Comparison of ENCODE assay signal across 1 cellular context in the genomic region with DNA sequence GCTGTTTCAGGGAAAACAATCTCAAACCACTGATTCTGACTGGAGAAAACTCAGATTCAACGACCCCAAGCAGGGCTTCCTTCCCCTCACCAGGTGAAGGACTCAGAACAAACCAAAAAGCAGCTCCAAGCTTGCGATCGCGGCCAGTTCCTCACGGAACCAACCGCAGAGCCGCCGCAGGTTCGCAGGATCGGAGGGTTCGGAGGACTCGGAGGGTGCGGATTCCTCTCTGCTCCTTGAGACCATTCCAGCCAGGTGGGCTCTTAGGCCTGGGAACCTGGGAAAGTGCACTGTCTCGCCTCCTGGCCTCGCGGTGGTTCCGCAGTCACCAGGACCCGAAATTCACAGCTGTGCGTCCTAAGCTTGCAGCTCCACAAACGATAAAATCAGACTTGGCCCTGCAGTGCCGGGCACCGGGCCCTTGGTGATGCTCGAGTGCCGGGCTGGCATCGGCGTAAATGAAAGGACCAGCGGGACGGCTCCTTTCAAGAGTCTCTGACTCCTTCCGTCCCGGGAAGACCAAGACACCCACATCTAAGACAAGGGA.
TF ChIP-seq lines count a peak whose summit lies in the region.

No MANE protein-coding gene starts in this region.

TF ChIP-seq in K562, 482 proteins besides CTCF, POLR2A, EP300 and RAD21 (continued from another document and continues in another):
- TF ChIP-seq, protein P1, sequence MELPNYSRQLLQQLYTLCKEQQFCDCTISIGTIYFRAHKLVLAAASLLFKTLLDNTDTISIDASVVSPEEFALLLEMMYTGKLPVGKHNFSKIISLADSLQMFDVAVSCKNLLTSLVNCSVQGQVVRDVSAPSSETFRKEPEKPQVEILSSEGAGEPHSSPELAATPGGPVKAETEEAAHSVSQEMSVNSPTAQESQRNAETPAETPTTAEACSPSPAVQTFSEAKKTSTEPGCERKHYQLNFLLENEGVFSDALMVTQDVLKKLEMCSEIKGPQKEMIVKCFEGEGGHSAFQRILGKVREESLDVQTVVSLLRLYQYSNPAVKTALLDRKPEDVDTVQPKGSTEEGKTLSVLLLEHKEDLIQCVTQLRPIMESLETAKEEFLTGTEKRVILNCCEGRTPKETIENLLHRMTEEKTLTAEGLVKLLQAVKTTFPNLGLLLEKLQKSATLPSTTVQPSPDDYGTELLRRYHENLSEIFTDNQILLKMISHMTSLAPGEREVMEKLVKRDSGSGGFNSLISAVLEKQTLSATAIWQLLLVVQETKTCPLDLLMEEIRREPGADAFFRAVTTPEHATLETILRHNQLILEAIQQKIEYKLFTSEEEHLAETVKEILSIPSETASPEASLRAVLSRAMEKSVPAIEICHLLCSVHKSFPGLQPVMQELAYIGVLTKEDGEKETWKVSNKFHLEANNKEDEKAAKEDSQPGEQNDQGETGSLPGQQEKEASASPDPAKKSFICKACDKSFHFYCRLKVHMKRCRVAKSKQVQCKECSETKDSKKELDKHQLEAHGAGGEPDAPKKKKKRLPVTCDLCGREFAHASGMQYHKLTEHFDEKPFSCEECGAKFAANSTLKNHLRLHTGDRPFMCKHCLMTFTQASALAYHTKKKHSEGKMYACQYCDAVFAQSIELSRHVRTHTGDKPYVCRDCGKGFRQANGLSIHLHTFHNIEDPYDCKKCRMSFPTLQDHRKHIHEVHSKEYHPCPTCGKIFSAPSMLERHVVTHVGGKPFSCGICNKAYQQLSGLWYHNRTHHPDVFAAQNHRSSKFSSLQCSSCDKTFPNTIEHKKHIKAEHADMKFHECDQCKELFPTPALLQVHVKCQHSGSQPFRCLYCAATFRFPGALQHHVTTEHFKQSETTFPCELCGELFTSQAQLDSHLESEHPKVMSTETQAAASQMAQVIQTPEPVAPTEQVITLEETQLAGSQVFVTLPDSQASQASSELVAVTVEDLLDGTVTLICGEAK (IDR thresholded peaks at IDR 0.05) = peak; percentile 62; the same call in 1 of the 2 replicates
- TF ChIP-seq, protein P1 (CRISPR knock-in tag; IDR thresholded peaks at IDR 0.05) = no peak
- no peak for TF ChIP-seq BCOR (IDR thresholded peaks at IDR 0.05)
- TF ChIP-seq MCM3 (IDR thresholded peaks at IDR 0.05) = no peak
- TF ChIP-seq MCM2 (IDR thresholded peaks at IDR 0.05; ENCODE audit: low read depth) = no peak
- TF ChIP-seq ASH1L (IDR thresholded peaks at IDR 0.05; ENCODE audit: borderline replicate concordance, low read depth, partially characterized antibody) = no peak
- TF ChIP-seq PHF21A (IDR thresholded peaks at IDR 0.05; ENCODE audit: borderline replicate concordance, low read depth) = no peak
- TF ChIP-seq ZNF253 (CRISPR knock-in tag; conservative IDR thresholded peaks at IDR 0.05) = no peak
- no peak; the same call in 1 of the 2 replicates for TF ChIP-seq SMC3 (conservative IDR thresholded peaks at IDR 0.05; ENCODE audit: insufficient read depth, low read depth, low read length)
- TF ChIP-seq ZNF384 (IDR thresholded peaks at IDR 0.05; ENCODE audit: low read depth, low read length) = no peak
- TF ChIP-seq KLF13 (tag; IDR thresholded peaks at IDR 0.05; ENCODE audit: borderline replicate concordance, low read depth) = no peak
- no peak for TF ChIP-seq TAF15 (IDR thresholded peaks at IDR 0.05; ENCODE audit: low read depth, low read length)
- TF ChIP-seq, protein P2, sequence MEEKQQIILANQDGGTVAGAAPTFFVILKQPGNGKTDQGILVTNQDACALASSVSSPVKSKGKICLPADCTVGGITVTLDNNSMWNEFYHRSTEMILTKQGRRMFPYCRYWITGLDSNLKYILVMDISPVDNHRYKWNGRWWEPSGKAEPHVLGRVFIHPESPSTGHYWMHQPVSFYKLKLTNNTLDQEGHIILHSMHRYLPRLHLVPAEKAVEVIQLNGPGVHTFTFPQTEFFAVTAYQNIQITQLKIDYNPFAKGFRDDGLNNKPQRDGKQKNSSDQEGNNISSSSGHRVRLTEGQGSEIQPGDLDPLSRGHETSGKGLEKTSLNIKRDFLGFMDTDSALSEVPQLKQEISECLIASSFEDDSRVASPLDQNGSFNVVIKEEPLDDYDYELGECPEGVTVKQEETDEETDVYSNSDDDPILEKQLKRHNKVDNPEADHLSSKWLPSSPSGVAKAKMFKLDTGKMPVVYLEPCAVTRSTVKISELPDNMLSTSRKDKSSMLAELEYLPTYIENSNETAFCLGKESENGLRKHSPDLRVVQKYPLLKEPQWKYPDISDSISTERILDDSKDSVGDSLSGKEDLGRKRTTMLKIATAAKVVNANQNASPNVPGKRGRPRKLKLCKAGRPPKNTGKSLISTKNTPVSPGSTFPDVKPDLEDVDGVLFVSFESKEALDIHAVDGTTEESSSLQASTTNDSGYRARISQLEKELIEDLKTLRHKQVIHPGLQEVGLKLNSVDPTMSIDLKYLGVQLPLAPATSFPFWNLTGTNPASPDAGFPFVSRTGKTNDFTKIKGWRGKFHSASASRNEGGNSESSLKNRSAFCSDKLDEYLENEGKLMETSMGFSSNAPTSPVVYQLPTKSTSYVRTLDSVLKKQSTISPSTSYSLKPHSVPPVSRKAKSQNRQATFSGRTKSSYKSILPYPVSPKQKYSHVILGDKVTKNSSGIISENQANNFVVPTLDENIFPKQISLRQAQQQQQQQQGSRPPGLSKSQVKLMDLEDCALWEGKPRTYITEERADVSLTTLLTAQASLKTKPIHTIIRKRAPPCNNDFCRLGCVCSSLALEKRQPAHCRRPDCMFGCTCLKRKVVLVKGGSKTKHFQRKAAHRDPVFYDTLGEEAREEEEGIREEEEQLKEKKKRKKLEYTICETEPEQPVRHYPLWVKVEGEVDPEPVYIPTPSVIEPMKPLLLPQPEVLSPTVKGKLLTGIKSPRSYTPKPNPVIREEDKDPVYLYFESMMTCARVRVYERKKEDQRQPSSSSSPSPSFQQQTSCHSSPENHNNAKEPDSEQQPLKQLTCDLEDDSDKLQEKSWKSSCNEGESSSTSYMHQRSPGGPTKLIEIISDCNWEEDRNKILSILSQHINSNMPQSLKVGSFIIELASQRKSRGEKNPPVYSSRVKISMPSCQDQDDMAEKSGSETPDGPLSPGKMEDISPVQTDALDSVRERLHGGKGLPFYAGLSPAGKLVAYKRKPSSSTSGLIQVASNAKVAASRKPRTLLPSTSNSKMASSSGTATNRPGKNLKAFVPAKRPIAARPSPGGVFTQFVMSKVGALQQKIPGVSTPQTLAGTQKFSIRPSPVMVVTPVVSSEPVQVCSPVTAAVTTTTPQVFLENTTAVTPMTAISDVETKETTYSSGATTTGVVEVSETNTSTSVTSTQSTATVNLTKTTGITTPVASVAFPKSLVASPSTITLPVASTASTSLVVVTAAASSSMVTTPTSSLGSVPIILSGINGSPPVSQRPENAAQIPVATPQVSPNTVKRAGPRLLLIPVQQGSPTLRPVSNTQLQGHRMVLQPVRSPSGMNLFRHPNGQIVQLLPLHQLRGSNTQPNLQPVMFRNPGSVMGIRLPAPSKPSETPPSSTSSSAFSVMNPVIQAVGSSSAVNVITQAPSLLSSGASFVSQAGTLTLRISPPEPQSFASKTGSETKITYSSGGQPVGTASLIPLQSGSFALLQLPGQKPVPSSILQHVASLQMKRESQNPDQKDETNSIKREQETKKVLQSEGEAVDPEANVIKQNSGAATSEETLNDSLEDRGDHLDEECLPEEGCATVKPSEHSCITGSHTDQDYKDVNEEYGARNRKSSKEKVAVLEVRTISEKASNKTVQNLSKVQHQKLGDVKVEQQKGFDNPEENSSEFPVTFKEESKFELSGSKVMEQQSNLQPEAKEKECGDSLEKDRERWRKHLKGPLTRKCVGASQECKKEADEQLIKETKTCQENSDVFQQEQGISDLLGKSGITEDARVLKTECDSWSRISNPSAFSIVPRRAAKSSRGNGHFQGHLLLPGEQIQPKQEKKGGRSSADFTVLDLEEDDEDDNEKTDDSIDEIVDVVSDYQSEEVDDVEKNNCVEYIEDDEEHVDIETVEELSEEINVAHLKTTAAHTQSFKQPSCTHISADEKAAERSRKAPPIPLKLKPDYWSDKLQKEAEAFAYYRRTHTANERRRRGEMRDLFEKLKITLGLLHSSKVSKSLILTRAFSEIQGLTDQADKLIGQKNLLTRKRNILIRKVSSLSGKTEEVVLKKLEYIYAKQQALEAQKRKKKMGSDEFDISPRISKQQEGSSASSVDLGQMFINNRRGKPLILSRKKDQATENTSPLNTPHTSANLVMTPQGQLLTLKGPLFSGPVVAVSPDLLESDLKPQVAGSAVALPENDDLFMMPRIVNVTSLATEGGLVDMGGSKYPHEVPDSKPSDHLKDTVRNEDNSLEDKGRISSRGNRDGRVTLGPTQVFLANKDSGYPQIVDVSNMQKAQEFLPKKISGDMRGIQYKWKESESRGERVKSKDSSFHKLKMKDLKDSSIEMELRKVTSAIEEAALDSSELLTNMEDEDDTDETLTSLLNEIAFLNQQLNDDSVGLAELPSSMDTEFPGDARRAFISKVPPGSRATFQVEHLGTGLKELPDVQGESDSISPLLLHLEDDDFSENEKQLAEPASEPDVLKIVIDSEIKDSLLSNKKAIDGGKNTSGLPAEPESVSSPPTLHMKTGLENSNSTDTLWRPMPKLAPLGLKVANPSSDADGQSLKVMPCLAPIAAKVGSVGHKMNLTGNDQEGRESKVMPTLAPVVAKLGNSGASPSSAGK (IDR thresholded peaks at IDR 0.05) = no peak; the same call in 1 of the 2 replicates
- TF ChIP-seq, protein P3, sequence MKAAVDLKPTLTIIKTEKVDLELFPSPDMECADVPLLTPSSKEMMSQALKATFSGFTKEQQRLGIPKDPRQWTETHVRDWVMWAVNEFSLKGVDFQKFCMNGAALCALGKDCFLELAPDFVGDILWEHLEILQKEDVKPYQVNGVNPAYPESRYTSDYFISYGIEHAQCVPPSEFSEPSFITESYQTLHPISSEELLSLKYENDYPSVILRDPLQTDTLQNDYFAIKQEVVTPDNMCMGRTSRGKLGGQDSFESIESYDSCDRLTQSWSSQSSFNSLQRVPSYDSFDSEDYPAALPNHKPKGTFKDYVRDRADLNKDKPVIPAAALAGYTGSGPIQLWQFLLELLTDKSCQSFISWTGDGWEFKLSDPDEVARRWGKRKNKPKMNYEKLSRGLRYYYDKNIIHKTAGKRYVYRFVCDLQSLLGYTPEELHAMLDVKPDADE (conservative IDR thresholded peaks at IDR 0.05; ENCODE audit: control insufficient read depth, low read depth, low read length) = no peak; the same call in 1 of the 2 replicates
- TF ChIP-seq FOXJ2 (tag; IDR thresholded peaks at IDR 0.05) = no peak
- TF ChIP-seq ZNF140 (CRISPR knock-in tag; IDR thresholded peaks at IDR 0.05) = no peak
- no peak for TF ChIP-seq HLTF (IDR thresholded peaks at IDR 0.05)
- peak; percentile 38; the same call in 1 of the 2 replicates for TF ChIP-seq CHD2 (IDR thresholded peaks at IDR 0.05; ENCODE audit: low read depth, low read length)
- no peak for TF ChIP-seq ZNF133 (CRISPR knock-in tag; IDR thresholded peaks at IDR 0.05)
- TF ChIP-seq, protein P4, sequence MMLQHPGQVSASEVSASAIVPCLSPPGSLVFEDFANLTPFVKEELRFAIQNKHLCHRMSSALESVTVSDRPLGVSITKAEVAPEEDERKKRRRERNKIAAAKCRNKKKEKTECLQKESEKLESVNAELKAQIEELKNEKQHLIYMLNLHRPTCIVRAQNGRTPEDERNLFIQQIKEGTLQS (IDR thresholded peaks at IDR 0.05) = no peak
- TF ChIP-seq, protein P4 (CRISPR knock-in tag; conservative IDR thresholded peaks at IDR 0.05) = peak; percentile 49
- TF ChIP-seq SAFB2 (IDR thresholded peaks at IDR 0.05; ENCODE audit: borderline replicate concordance, low read depth, low read length, severe bottlenecking) = no peak
- 0 out of 2 replicates have a peak, but pooled peaks have one; percentile 67 for TF ChIP-seq ZFPM2 (CRISPR knock-in tag; IDR thresholded peaks at IDR 0.05)
- TF ChIP-seq TOE1 (IDR thresholded peaks at IDR 0.05; ENCODE audit: borderline replicate concordance) = no peak
- no peak for TF ChIP-seq TOE1 (CRISPR knock-in tag; IDR thresholded peaks at IDR 0.05; ENCODE audit: borderline replicate concordance, low read depth)
